15 cellular contexts compared by ENCODE assay signal in the genomic region with DNA sequence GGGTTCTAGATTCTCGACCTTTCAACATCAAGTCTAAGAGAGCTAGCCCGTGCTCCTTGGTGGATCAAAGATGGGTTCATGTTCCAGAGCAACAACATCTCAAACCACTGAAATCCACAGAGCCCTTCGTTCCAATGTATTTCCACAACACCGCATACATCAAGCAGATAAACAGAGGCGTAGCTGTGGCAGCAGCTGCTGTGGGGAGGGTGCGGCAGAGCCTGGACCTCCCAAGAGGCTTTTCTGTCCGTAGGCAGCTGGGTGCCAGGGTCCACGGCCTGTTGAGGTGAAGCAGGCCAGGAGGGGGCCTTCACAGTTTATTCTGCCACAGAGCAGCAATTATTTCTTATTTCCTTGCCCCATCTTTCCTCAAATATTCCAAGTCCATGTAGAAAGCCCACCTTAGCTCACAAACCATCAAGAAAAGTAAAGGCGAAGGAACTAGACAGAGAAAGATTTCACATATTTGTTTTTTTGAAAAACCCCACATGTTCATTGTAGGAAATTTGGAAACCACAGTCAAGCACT.
A peak's percentile ranks its signal among the peaks of the same experiment; 100 is the strongest.
DNase-seq lines count a peak whose midpoint lies in the region; ATAC-seq and TF ChIP-seq lines count a peak whose summit lies in the region.
"Had no signal": no experiment of that assay in that cellular context is flagged by ENCODE, and none has a peak within 500 bp of the region (broad histone marks: within the 10 kb centered on the region; RNA-seq: fewer than 3 reads in every experiment).

No MANE protein-coding gene starts in this region.

- H3K4me3 Mint-ChIP-seq in effector memory CD8-positive, alpha-beta T cell: no peak overlapping the region
- no peak overlapping the region for H3K4me3 Mint-ChIP-seq in glutamatergic neuron (ENCODE audit: unreplicated experiment)
- H3K4me3 Mint-ChIP-seq: CD8-positive, alpha-beta T cell; H9 had no signal

- no peak for ATAC-seq in effector memory CD8-positive, alpha-beta T cell (replicated peaks)
- ATAC-seq in HG03025 (IDR thresholded peaks at IDR 0.05; ENCODE audit: low FRiP score, unreplicated experiment): no peak
- ATAC-seq: CD8-positive, alpha-beta T cell had no signal

- intact Hi-C loops in esophagus muscularis mucosa (cut with DNase I): loop anchor here (2.0 kb wide), 1 partner anchor 63 kb away; no protein-coding TSS in a partner anchor

- no peak overlapping the region for H3K27ac Mint-ChIP-seq in effector memory CD8-positive, alpha-beta T cell
- H3K27ac Mint-ChIP-seq in glutamatergic neuron (ENCODE audit: unreplicated experiment): no peak overlapping the region
- H3K27ac Mint-ChIP-seq: CD8-positive, alpha-beta T cell; H9 had no signal

- TF ChIP-seq POLR2A in Peyer's patch (IDR thresholded peaks at IDR 0.05) (no peak), esophagus muscularis mucosa (IDR thresholded peaks at IDR 0.05; ENCODE audit: low read depth) (no peak)

- no peaks in the 10 kb centered on the region for H3K9me3 Mint-ChIP-seq in effector memory CD8-positive, alpha-beta T cell
- peaks cover 2% of the 10 kb centered on the region for H3K9me3 Mint-ChIP-seq in glutamatergic neuron (ENCODE audit: unreplicated experiment)
- H3K9me3 Mint-ChIP-seq: CD8-positive, alpha-beta T cell; H9 had no signal

- no peaks in the 10 kb centered on the region for H3K36me3 ChIP-seq in Peyer's patch
- no peaks in the 10 kb centered on the region for H3K36me3 ChIP-seq in esophagus muscularis mucosa
- no peaks in the 10 kb centered on the region for H3K36me3 ChIP-seq in mucosa of rectum (ENCODE audit: control insufficient read depth in 2 of 2, insufficient read depth in 2 of 2, low read length in 2 of 2)
- H3K36me3 ChIP-seq: BE2C had no signal

- peaks cover 0 to 2% of the 10 kb centered on the region in 2 donors for H3K4me1 Mint-ChIP-seq in effector memory CD8-positive, alpha-beta T cell (ENCODE audit: low read depth in 2 of 2)
- H3K4me1 Mint-ChIP-seq in glutamatergic neuron (ENCODE audit: low read depth, unreplicated experiment): peaks cover 13% of the 10 kb centered on the region

- peaks cover 16 to 61% of the 10 kb centered on the region in 2 donors for H3K27me3 Mint-ChIP-seq in effector memory CD8-positive, alpha-beta T cell
- H3K27me3 Mint-ChIP-seq in glutamatergic neuron (ENCODE audit: unreplicated experiment): no peaks in the 10 kb centered on the region

- H3K4me3 ChIP-seq in Peyer's patch (no peak overlapping the region), esophagus muscularis mucosa (peak overlapping the region in 1 of 4 donors; percentile 7), mucosa of rectum (ENCODE audit: low read length in 2 of 2) (no peak overlapping the region)

- no peaks in the 10 kb centered on the region for H3K27me3 ChIP-seq in Peyer's patch
- no peaks in the 10 kb centered on the region for H3K27me3 ChIP-seq in esophagus muscularis mucosa
- H3K27me3 ChIP-seq in mucosa of rectum (ENCODE audit: control insufficient read depth in 2 of 2, insufficient read depth in 2 of 2, low read length in 2 of 2): peaks cover 0 to 3% of the 10 kb centered on the region in 2 donors
- H3K27me3 ChIP-seq: BE2C had no signal

- H3K9ac ChIP-seq in mucosa of rectum (ENCODE audit: low read depth in 1 of 2, low read length in 2 of 2): no peak overlapping the region

- no peaks in the 10 kb centered on the region for H3K4me1 ChIP-seq in Peyer's patch
- peaks cover 0 to 58% (median 55%) of the 10 kb centered on the region in 4 donors for H3K4me1 ChIP-seq in esophagus muscularis mucosa
- H3K4me1 ChIP-seq in mucosa of rectum (ENCODE audit: control insufficient read depth in 2 of 2, insufficient read depth in 2 of 2, low read length in 2 of 2): peaks cover 0 to 4% of the 10 kb centered on the region in 2 donors

- H3K27ac ChIP-seq in Peyer's patch (peak overlapping the region; percentile 21 to 81 (median 47)), esophagus muscularis mucosa (replicated peaks in 1 of 4) (peak overlapping the region; percentile 79 to 85 (median 82)), mucosa of rectum (ENCODE audit: low read depth in 2 of 2, low read length in 2 of 2) (peak overlapping the region; percentile 46 to 60)
- H3K27ac ChIP-seq: HL-60 had no signal

- DNase-seq in Peyer's patch: no peak
- no peak for DNase-seq in esophagus muscularis mucosa (ENCODE audit: extremely low spot score)
- no peak for DNase-seq in effector memory CD8-positive, alpha-beta T cell
- DNase-seq in NCI-H524 treated with DMSO at 0.1 percent for 48 hours (lab: John Stamatoyannopoulos, UW): no peak
- no peak for DNase-seq in glutamatergic neuron
- DNase-seq: BE2C; CD8-positive, alpha-beta T cell; H9; NCI-H1105 treated with DMSO at 0.1 percent for 48 hours; NCI-H1694 treated with DMSO at 0.1 percent for 48 hours; NCI-H226; NCI-H526 had no signal

- WGBS in esophagus muscularis mucosa: 65% methylated on average over 9 of the region's 9 CpGs

- H3K9me3 ChIP-seq in Peyer's patch (no peaks in the 10 kb centered on the region), esophagus muscularis mucosa (no peaks in the 10 kb centered on the region), mucosa of rectum (ENCODE audit: control insufficient read depth in 2 of 2, low read length in 2 of 2) (no peaks in the 10 kb centered on the region)
- H3K9me3 ChIP-seq: BE2C had no signal

- H3K36me3 Mint-ChIP-seq in effector memory CD8-positive, alpha-beta T cell (ENCODE audit: insufficient read depth): no peaks in the 10 kb centered on the region
- no peaks in the 10 kb centered on the region for H3K36me3 Mint-ChIP-seq in glutamatergic neuron (ENCODE audit: unreplicated experiment)
- H3K36me3 Mint-ChIP-seq: CD8-positive, alpha-beta T cell had no signal

- TF ChIP-seq CTCF in Peyer's patch (IDR thresholded peaks at IDR 0.05) (no peak), esophagus muscularis mucosa (IDR thresholded peaks at IDR 0.05) (no peak), glutamatergic neuron (IDR thresholded peaks at IDR 0.05; ENCODE audit: partially characterized antibody, unreplicated experiment) (no peak)

- TF ChIP-seq EP300 in esophagus muscularis mucosa (IDR thresholded peaks at IDR 0.05): no peak
